ENCODE assay signal across 8 cellular contexts in the genomic region with DNA sequence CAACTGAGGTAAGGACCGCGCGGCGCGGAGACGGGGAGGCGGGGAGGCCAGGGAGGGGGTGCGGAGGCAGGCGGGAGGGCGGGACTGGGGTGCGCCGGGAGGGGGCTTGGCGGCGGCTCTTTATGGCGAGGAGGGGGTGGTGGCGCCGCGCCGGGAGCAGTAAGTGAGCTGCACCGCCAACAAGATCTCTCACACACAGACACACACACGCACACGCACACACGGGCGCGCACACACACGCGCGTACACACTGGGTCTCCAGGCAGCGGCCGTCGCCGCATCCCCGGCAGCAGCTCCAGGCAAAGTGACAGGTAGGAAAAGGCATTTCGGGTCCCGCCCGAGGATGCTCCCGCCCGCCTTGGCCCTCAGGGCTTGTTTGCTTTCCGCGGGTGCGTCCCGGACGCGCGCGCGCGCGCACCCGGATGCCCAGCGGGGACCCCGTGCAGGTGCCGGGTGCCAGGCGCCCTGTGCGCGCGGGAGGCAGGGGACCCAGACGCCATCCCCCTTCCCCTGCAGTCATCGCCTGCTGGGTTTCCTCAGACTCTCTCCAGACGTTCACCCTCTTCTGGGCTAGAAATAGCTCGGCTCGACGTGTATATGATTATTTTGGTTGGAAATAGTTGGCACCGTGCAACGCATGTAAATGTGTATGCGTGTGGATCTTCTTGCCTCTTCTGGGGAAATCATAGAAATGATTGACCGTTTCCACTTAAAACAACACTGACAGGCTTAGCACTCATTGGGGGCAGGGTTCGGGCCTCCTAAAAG.
DNase-seq lines count a peak whose midpoint lies in the region.

A gene (plus strand): TSS at position 192 of the 768 bp plus-strand sequence. CDS start 238,728 bp downstream, outside the sequence.

- DNase-seq in GM03348 (ENCODE audit: low spot score) (peak; percentile 60), NCI-H2227 treated with DMSO at 0.1 percent for 48 hours (lab: John Stamatoyannopoulos, UW) (peak; percentile 74), T47D (ENCODE audit: low read depth in 1 of 2, low spot score in 1 of 2) (peak; percentile 79 to 94), T-helper 1 cell (no peak), AML-193 (lab: John Stamatoyannopoulos, UW) (no peak)
- DNase-seq in effector CD8-positive, alpha-beta T cell (lab: John Stamatoyannopoulos, UW) = no peak

- peak within 1 kb of the TSS; percentile 90 for H3K9ac ChIP-seq in iPS-20b (ENCODE audit: low read depth, low read length)

- in situ Hi-C loops in T47D (cut with HindIII; ENCODE audit: low pct_unique_long_range_greater_than_20kb, low sequenced_read_pairs) = no loop called here

- H3K4me3 ChIP-seq in iPS-20b (ENCODE audit: low read length) = peak within 1 kb of the TSS; percentile 75
- peak within 1 kb of the TSS; percentile 36 to 66 (median 52) for H3K4me3 ChIP-seq in skin epidermis

- H3K27ac ChIP-seq in iPS-20b (ENCODE audit: low read length) (peak within 1 kb of the TSS; percentile 45), skin epidermis (peak within 1 kb of the TSS in 19 of 21 experiments; percentile 9 to 84 (median 64))

- no peaks in the 10 kb centered on the region for H3K27me3 ChIP-seq in iPS-20b (ENCODE audit: insufficient read depth, low read length)

- H3K36me3 ChIP-seq in iPS-20b (ENCODE audit: insufficient read depth, low read depth, low read length) = no peaks in the 10 kb centered on the region

- peaks cover 40% of the 10 kb centered on the region for H3K4me1 ChIP-seq in iPS-20b (ENCODE audit: insufficient read depth, low read length)

- no peaks in the 10 kb centered on the region for H3K9me3 ChIP-seq in iPS-20b (ENCODE audit: insufficient read depth, low read depth, low read length)

Comparison
In these comparisons a context has a peak if more than half of its experiments do, and no peak if none do; other contexts are left out.
1. DNase-seq: peak in GM03348 (single experiment), NCI-H2227 treated with DMSO at 0.1 percent for 48 hours (single experiment) and T47D (2 of 2); none in effector CD8-positive, alpha-beta T cell (single experiment), T-helper 1 cell (0 of 5) and AML-193 (0 of 2).